Comparison of ENCODE assay signal across 26 cellular contexts in the genomic region with DNA sequence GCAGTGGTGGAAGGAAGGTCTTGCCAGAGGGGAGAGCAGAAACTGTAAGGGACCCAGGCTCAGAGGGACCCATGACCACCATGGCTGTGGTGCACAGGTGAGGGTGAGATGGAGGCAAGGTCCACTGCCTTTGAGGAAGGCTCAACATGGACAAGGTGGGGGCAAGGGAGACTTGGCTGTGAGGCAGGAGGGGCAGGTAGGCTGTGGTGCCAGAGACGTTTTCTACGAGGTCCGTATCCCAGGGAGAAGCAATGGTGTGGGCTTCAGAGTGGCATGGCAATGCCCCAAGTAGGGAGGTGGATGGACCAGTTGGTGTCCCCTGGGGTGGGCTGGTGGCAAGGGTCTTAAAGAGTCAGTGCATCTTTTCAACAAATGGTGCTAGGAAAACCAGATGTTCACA. TPM values are rescaled to one million over a fixed set of nuclear protein-coding genes. Genes with fewer than 3 reads are reported as not detected.
DNase-seq lines count a peak whose midpoint lies in the region; FAIRE-seq and TF ChIP-seq lines count a peak whose summit lies in the region.
"Had no signal": no experiment of that assay in that cellular context is flagged by ENCODE, and none has a peak within 500 bp of the region (broad histone marks: within the 10 kb centered on the region; RNA-seq: fewer than 3 reads in every experiment).

No MANE protein-coding gene starts in this region.

- TF ChIP-seq POLR2A in H1 (IDR thresholded peaks at IDR 0.05; ENCODE audit: control extremely low read depth in 1 of 2, low read depth in 2 of 2, low read length in 2 of 2) (no peak), sigmoid colon (IDR thresholded peaks at IDR 0.05) (no peak), vagina (IDR thresholded peaks at IDR 0.05) (no peak)

- H3K14ac ChIP-seq in H1 (ENCODE audit: insufficient read length), result no peak overlapping the region

- H3K9me2 ChIP-seq in SK-N-SH, result no peaks in the 10 kb centered on the region

- peaks cover 18% of the 10 kb centered on the region for H3K4me1 ChIP-seq in CD8-positive, alpha-beta memory T cell (ENCODE audit: insufficient read depth, low read length)
- H3K4me1 ChIP-seq in H1 (replicated peaks in 1 of 4; ENCODE audit: control insufficient read depth in 3 of 4, insufficient read depth in 4 of 4, low read length in 3 of 4), result peaks cover 0 to 15% (median 7%) of the 10 kb centered on the region in 4 experiments; a peak in 4 of 7 replicates
- H3K4me1 ChIP-seq in sigmoid colon, result peaks cover 0 to 23% (median 17%) of the 10 kb centered on the region in 4 donors
- H3K4me1 ChIP-seq in SK-N-SH (ENCODE audit: control insufficient read depth in 1 of 2, insufficient read depth in 2 of 2, low read depth in 1 of 2, low read length in 1 of 2), result peaks cover 0 to 9% of the 10 kb centered on the region in 2 experiments; a peak in 1 of 4 replicates
- H3K4me1 ChIP-seq in vagina, result peaks cover 22% of the 10 kb centered on the region
- H3K4me1 ChIP-seq: HAP-1 had no signal

- H3K79me1 ChIP-seq in H1 (ENCODE audit: low read depth, low read length), result peaks cover 4% of the 10 kb centered on the region; the same call in 1 of the 2 replicates

- POLR2A ChIA-PET in CD8-positive, alpha-beta memory T cell (lab: Charles Lee), result no interaction called here
- POLR2A ChIA-PET in H1 (lab: Charles Lee; ENCODE audit: partially characterized antibody) (no interaction called here), SK-N-SH (lab: Yijun Ruan, JAX) (no interaction called here)

- no peak for FAIRE-seq in H1 (lab: Jason Lieb, UNC)
- FAIRE-seq: GM12878 had no signal

- H3K56ac ChIP-seq in H1 (replicated peaks; ENCODE audit: insufficient read length, low read depth, low read length), result no peak overlapping the region

- H2BK12ac ChIP-seq in H1 (ENCODE audit: low read depth, low read length), result peak overlapping the region; percentile 39; the same call in 1 of the 2 replicates

- H2BK120ac ChIP-seq in H1 (replicated peaks; ENCODE audit: low read depth, low read length), result no peak overlapping the region

- no peak overlapping the region for H3K27ac Mint-ChIP-seq in CD8-positive, alpha-beta memory T cell
- H3K27ac Mint-ChIP-seq: GM23338, HFFc6 had no signal

- TF ChIP-seq EP300 in H1 (IDR thresholded peaks at IDR 0.05; ENCODE audit: borderline replicate concordance in 1 of 2, low read depth in 2 of 2, low read length in 2 of 2), result no peak
- no peak for TF ChIP-seq EP300 in sigmoid colon (IDR thresholded peaks at IDR 0.05)
- no peak for TF ChIP-seq EP300 in SK-N-SH (IDR thresholded peaks at IDR 0.05; ENCODE audit: borderline replicate concordance in 1 of 2, low read depth in 1 of 2, low read length in 1 of 2)

- H3K4ac ChIP-seq in H1 (replicated peaks; ENCODE audit: insufficient read length, low read depth, low read length), result no peak overlapping the region

- no peak for TF ChIP-seq RAD21 in H1 (IDR thresholded peaks at IDR 0.05 in 1 of 2, conservative IDR thresholded peaks at IDR 0.05 in 1 of 2; ENCODE audit: low read depth in 2 of 2, low read length in 2 of 2)
- TF ChIP-seq RAD21 in SK-N-SH (IDR thresholded peaks at IDR 0.05; ENCODE audit: low read length), result no peak

- no peak overlapping the region for H3K4me3 ChIP-seq in CD8-positive, alpha-beta memory T cell (ENCODE audit: low read length)
- H3K4me3 ChIP-seq in H1 (ENCODE audit: extremely low read depth in 1 of 4, insufficient read depth in 2 of 4, low read depth in 3 of 4, low read length in 4 of 4) (no peak overlapping the region), sigmoid colon (no peak overlapping the region), SK-N-SH (ENCODE audit: low read depth in 2 of 2, low read length in 1 of 2) (no peak overlapping the region), vagina (no peak overlapping the region)
- H3K4me3 ChIP-seq: BLaER1 treated with 17β-estradiol and CSF1 and Interleukin-3, amounts not matched to agents 10 nM and 100 nM; GM12878; GM23338; HAP-1 had no signal

- DNase-seq in activated effector memory CD4-positive, alpha-beta T cell treated with anti-CD3 and anti-CD28 coated beads, Interleukin-2, amount 50 U/mL, for 16 hours, result peak; percentile 54
- no peak for DNase-seq in activated effector memory CD4-positive, alpha-beta T cell treated with Interleukin-2 at 50 U/mL for 16 hours
- DNase-seq in CD8-positive, alpha-beta memory T cell, result no peak
- DNase-seq in H1 (ENCODE audit: low read depth in 1 of 2, low spot score in 2 of 2) (no peak), sigmoid colon (peak; percentile 43), SK-N-SH (no peak), vagina (ENCODE audit: extremely low spot score in 2 of 2) (no peak), epidermal melanocyte (ENCODE audit: insufficient read length, low spot score) (no peak)
- DNase-seq: Caco-2; CD4-positive, alpha-beta memory T cell; EL; GDM1; HFFc6; MM.1S; NCI-H2029; NCI-H446 treated with DMSO at 0.1 percent for 48 hours; NCI-H526; NCI-H82; NK-92 treated with Interleukin-12 subunit alpha and Interleukin-12 subunit beta, amount 100 ng/mL, for 24 hours; PC-3 had no signal

- no peak overlapping the region for H3K27ac ChIP-seq in CD8-positive, alpha-beta memory T cell (ENCODE audit: low read depth, low read length)
- H3K27ac ChIP-seq in H1 (ENCODE audit: low read depth, low read length), result no peak overlapping the region
- H3K27ac ChIP-seq in sigmoid colon, result no peak overlapping the region
- H3K27ac ChIP-seq in SK-N-SH (ENCODE audit: low read depth in 2 of 2, low read length in 1 of 2), result no peak overlapping the region
- H3K27ac ChIP-seq in vagina, result no peak overlapping the region
- H3K27ac ChIP-seq: BLaER1 treated with 17β-estradiol and CSF1 and Interleukin-3, amounts not matched to agents 10 nM and 100 nM; KMS-11 had no signal

- H3K27me3 ChIP-seq in CD8-positive, alpha-beta memory T cell (ENCODE audit: insufficient read depth, low read length, poor library complexity, severe bottlenecking), result no peaks in the 10 kb centered on the region
- H3K27me3 ChIP-seq in H1 (replicated peaks in 1 of 4; ENCODE audit: control insufficient read depth in 3 of 4, extremely low read depth in 1 of 4, insufficient read depth in 3 of 4, low read length in 3 of 4), result peaks cover 11 to 35% (median 30%) of the 10 kb centered on the region in 4 experiments
- no peaks in the 10 kb centered on the region for H3K27me3 ChIP-seq in sigmoid colon
- H3K27me3 ChIP-seq in SK-N-SH (ENCODE audit: insufficient read depth), result peaks cover 40% of the 10 kb centered on the region
- no peaks in the 10 kb centered on the region for H3K27me3 ChIP-seq in vagina

- intact Hi-C loops in sigmoid colon (cut with DNase I) (loop anchor here (5.0 kb wide), 1 partner anchor 114 kb away; a partner anchor contains a TSS), vagina (cut with DNase I) (no loop called here)

- 77% methylated on average over 3 of the region's 3 CpGs; no CpG with 5 or more reads in 1 of the 2 experiments for WGBS in H1 (ENCODE audit: extremely low coverage in 1 of 2, insufficient coverage in 1 of 2, insufficient read length in 1 of 2, insufficient replicate concordance in 2 of 2, low coverage in 1 of 2, low lambda C conversion rate in 2 of 2, missing lambda C conversion rate in 1 of 2), 2 experiments
- 79 to 81% methylated on average over 3 of the region's 3 CpGs for WGBS in sigmoid colon, 2 donors
- 13% methylated on average over 3 of the region's 3 CpGs for WGBS in SK-N-SH (ENCODE audit: low lambda C conversion rate)

- H3K23me2 ChIP-seq in H1 (ENCODE audit: low read depth, low read length), result peaks cover 14% of the 10 kb centered on the region

- peak overlapping the region in 5 of 7 donors; percentile 28 to 84 (median 31) for H3K4me3 Mint-ChIP-seq in CD8-positive, alpha-beta memory T cell
- H3K4me3 Mint-ChIP-seq: GM23338, HFFc6 had no signal

- H3K4me2 ChIP-seq in H1 (ENCODE audit: insufficient read depth in 1 of 2, low read depth in 2 of 2, low read length in 2 of 2), result no peak overlapping the region
- H3K4me2 ChIP-seq in SK-N-SH, result no peak overlapping the region
- H3K4me2 ChIP-seq: BLaER1 treated with 17β-estradiol and CSF1 and Interleukin-3, amounts not matched to agents 10 nM and 100 nM; GM23338; KMS-11 had no signal

- H3K9ac ChIP-seq in H1 (replicated peaks in 1 of 4; ENCODE audit: extremely low read depth in 1 of 4, low read depth in 3 of 4, low read length in 3 of 4), result no peak overlapping the region
- H3K9ac ChIP-seq in SK-N-SH, result no peak overlapping the region
- H3K9ac ChIP-seq: BLaER1 treated with 17β-estradiol and CSF1 and Interleukin-3, amounts not matched to agents 10 nM and 100 nM; KMS-11 had no signal

- no peak overlapping the region for H3K23ac ChIP-seq in H1 (ENCODE audit: insufficient read length)

- H4K91ac ChIP-seq in H1 (replicated peaks; ENCODE audit: insufficient read length, low read length), result no peak overlapping the region

- H2BK5ac ChIP-seq in H1 (ENCODE audit: low read depth, low read length), result 0 out of 2 replicates have a peak overlapping the region, but pooled peaks have one; percentile 63

- CTCF ChIA-PET in CD8-positive, alpha-beta memory T cell (lab: Charles Lee), result no interaction called here
- CTCF ChIA-PET in H1 (lab: Charles Lee; ENCODE audit: partially characterized antibody) (no interaction called here), SK-N-SH (lab: Yijun Ruan, JAX) (no interaction called here)

- no peaks in the 10 kb centered on the region for H3F3A ChIP-seq in SK-N-SH (replicated peaks; ENCODE audit: insufficient read depth)

- H4K5ac ChIP-seq in H1 (ENCODE audit: insufficient read length, low read depth, low read length), result no peak overlapping the region

- H2AK5ac ChIP-seq in H1 (ENCODE audit: low read depth, low read length), result 0 out of 2 replicates have a peak overlapping the region, but pooled peaks have one; percentile 24

- H3K9me3 Mint-ChIP-seq in CD8-positive, alpha-beta memory T cell, result no peaks in the 10 kb centered on the region
- H3K9me3 Mint-ChIP-seq: CD4-positive, alpha-beta memory T cell; HFFc6; IgD-negative memory B cell had no signal

- H2BK15ac ChIP-seq in H1 (ENCODE audit: low read length), result peak overlapping the region; percentile 46; the same call in 1 of the 2 replicates

- peaks cover 0 to 6% of the 10 kb centered on the region in 2 experiments for H4K20me1 ChIP-seq in H1 (replicated peaks in 1 of 2; ENCODE audit: control insufficient read depth in 1 of 2, insufficient read depth in 2 of 2, low read length in 2 of 2)
- no peaks in the 10 kb centered on the region for H4K20me1 ChIP-seq in SK-N-SH (ENCODE audit: insufficient read depth)

- H3K4me1 Mint-ChIP-seq in CD8-positive, alpha-beta memory T cell, result peaks cover 40 to 56% (median 42%) of the 10 kb centered on the region in 3 donors

- TF ChIP-seq CTCF in H1 (IDR thresholded peaks at IDR 0.05; ENCODE audit: control extremely low read depth in 1 of 3, insufficient read depth in 1 of 3, low read depth in 1 of 3, low read length in 3 of 3) (no peak), sigmoid colon (IDR thresholded peaks at IDR 0.05) (no peak), SK-N-SH (IDR thresholded peaks at IDR 0.05) (no peak), vagina (IDR thresholded peaks at IDR 0.05) (no peak)

- H3K79me2 ChIP-seq in H1 (ENCODE audit: control insufficient read depth in 1 of 2, insufficient read depth in 2 of 2, low read length in 2 of 2) (no peaks in the 10 kb centered on the region), SK-N-SH (ENCODE audit: insufficient read depth) (no peaks in the 10 kb centered on the region)

- H3K9me3 ChIP-seq in CD8-positive, alpha-beta memory T cell (ENCODE audit: low read length), result no peaks in the 10 kb centered on the region
- H3K9me3 ChIP-seq in H1 (ENCODE audit: insufficient read depth in 2 of 2, low read depth in 1 of 2, low read length in 1 of 2) (no peaks in the 10 kb centered on the region), sigmoid colon (no peaks in the 10 kb centered on the region), SK-N-SH (no peaks in the 10 kb centered on the region), vagina (no peaks in the 10 kb centered on the region)
- H3K9me3 ChIP-seq: BLaER1 treated with 17β-estradiol and CSF1 and Interleukin-3, amounts not matched to agents 10 nM and 100 nM; Caco-2; HAP-1 had no signal

- H3K27me3 Mint-ChIP-seq in CD8-positive, alpha-beta memory T cell, result peaks cover 0 to 4% of the 10 kb centered on the region in 2 donors
- H3K27me3 Mint-ChIP-seq: CD4-positive, alpha-beta memory T cell had no signal

- peaks cover 0 to 24% (median 0%) of the 10 kb centered on the region in 3 donors for H3K36me3 Mint-ChIP-seq in CD8-positive, alpha-beta memory T cell

- no peak overlapping the region for H4K8ac ChIP-seq in H1 (ENCODE audit: extremely low read depth, insufficient read depth, low read length)

- no peak overlapping the region for H2BK20ac ChIP-seq in H1 (ENCODE audit: low read length)

- H3K18ac ChIP-seq in H1 (ENCODE audit: extremely low read depth, low read length), result no peak overlapping the region

- no peaks in the 10 kb centered on the region for H3K36me3 ChIP-seq in CD8-positive, alpha-beta memory T cell (ENCODE audit: insufficient read depth, low read length)
- H3K36me3 ChIP-seq in H1 (ENCODE audit: control insufficient read depth in 2 of 4, insufficient read depth in 4 of 4, low read length in 3 of 4) (no peaks in the 10 kb centered on the region), sigmoid colon (peaks cover 0 to 3% (median 0%) of the 10 kb centered on the region in 4 donors), SK-N-SH (replicated peaks in 1 of 2; ENCODE audit: control insufficient read depth in 1 of 2, insufficient read depth in 2 of 2, low read length in 1 of 2) (no peaks in the 10 kb centered on the region), vagina (peaks cover 0 to 4% of the 10 kb centered on the region in 2 donors)
- H3K36me3 ChIP-seq: HAP-1 had no signal

- H2AFZ ChIP-seq in H1 (ENCODE audit: low read length), result no peak overlapping the region
- no peak overlapping the region for H2AFZ ChIP-seq in SK-N-SH (ENCODE audit: low read depth)
- H2AFZ ChIP-seq: GM23338 had no signal

RNA-seq across cellular contexts. Expression of a gene that starts 22.8 kb away (rescaled TPM):
- 100 to 1,000 TPM; 222 to 242 TPM for total RNA-seq in CD8-positive, alpha-beta memory T cell
- 500 TPM for polyA plus RNA-seq in CD8-positive, alpha-beta memory T cell
- total RNA-seq in H1 (2021; fragmentation: NEBNext Ultra II Directional; extraction: Animal tissue kit (Norgen Biotek cat#: 25700)), result 6.5 and 9.6 TPM in 2 replicates
- polyA plus RNA-seq in H1 (2011; rRNA removed) (8.9 and 11.7 TPM in 2 replicates), sigmoid colon (100 to 1,000 TPM in 1 of 3 donors, 10 to 100 TPM in 2; 43.2 to 504 (median 70.7) TPM), SK-N-SH (2012; rRNA removed) (0.28 and 0.31 TPM in 2 replicates)
- 13.2 TPM for polyA plus RNA-seq in H1 (2011; cell fraction: cytosol; rRNA removed)
- polyA plus RNA-seq in H1 (2011; cell fraction: nucleus; rRNA removed), result 32.8 TPM
- 7.1 to 15.9 TPM (median 12.2 TPM) in 4 replicates for polyA plus RNA-seq in H1 (2012, experiment 1 of 2)
- 9.8 TPM for polyA plus RNA-seq in H1 (2012, experiment 2 of 2)
- polyA plus RNA-seq in H1 (2013, experiment 1 of 2), result 21.2 TPM
- polyA plus RNA-seq in H1 (2013, experiment 2 of 2), result 21.4 TPM
- polyA minus RNA-seq in H1 (2011; rRNA and poly(A)+ RNA removed), result 3.5 and 4.5 TPM in 2 replicates
- not detected for polyA minus RNA-seq in H1 (2011; cell fraction: cytosol; rRNA and poly(A)+ RNA removed)
- polyA minus RNA-seq in H1 (2011; cell fraction: nucleus; rRNA and poly(A)+ RNA removed), result 7.2 TPM
- total RNA-seq in sigmoid colon (10 to 100 TPM; 33.4 to 74.2 (median 38.5) TPM), vagina (133 TPM)
- 0.07 and 0.08 TPM in 2 replicates for polyA plus RNA-seq in SK-N-SH (2012; cell fraction: cytosol; rRNA removed)
- 0.25 and 0.34 TPM in 2 replicates for polyA plus RNA-seq in SK-N-SH (2012; cell fraction: nucleus; rRNA removed)

Comparison
In these comparisons a context has a peak if more than half of its experiments do, and no peak if none do; other contexts are left out.
1. DNase-seq: peak in activated effector memory CD4-positive, alpha-beta T cell treated with anti-CD3 and anti-CD28 coated beads, Interleukin-2, amount 50 U/mL, for 16 hours (single experiment) and sigmoid colon (single experiment); none in activated effector memory CD4-positive, alpha-beta T cell treated with Interleukin-2 at 50 U/mL for 16 hours (single experiment), CD8-positive, alpha-beta memory T cell (0 of 5), H1 (0 of 2), SK-N-SH (single experiment), vagina (0 of 2) and epidermal melanocyte (single experiment).